In the genomic region with DNA sequence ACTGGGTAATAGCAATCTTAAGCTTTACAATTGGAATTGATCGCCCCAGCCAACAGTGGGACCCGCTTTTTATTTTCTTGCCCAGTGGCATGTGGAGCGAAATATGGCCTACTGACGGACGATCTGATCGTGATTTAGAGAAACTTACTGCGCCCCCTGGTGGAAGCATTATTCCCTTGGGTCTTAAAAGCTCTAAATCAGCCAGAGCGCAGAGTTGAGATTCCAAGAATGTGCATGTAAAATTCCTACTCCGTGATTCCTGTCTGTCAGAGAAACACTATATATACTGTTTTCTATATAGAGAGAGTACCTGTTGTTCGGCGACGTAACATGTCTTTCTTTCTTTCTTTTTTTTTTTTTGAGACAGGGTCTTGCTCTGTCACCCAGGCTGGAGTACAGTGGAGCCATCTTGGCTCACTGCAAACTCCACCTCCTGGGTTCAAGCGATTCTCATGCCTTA, we compare ENCODE assay signal across 8 cellular contexts. TPM values are rescaled to one million over a fixed set of nuclear protein-coding genes. Genes with fewer than 3 reads are reported as not detected.
DNase-seq lines count a peak whose midpoint lies in the region; ATAC-seq, FAIRE-seq and TF ChIP-seq lines count a peak whose summit lies in the region.

No MANE protein-coding gene starts in this region.

- peak overlapping the region; percentile 1 for H3K27ac ChIP-seq in caudate nucleus (ENCODE audit: low read depth, low read length)

- H3K27ac Mint-ChIP-seq in WTC11 = no peak overlapping the region

- DNase-seq in GM19238 (ENCODE audit: insufficient read length, low spot score) = peak; percentile 63
- DNase-seq in NCI-H2227 treated with DMSO at 0.1 percent for 48 hours (lab: John Stamatoyannopoulos, UW) = peak; percentile 92
- DNase-seq in WTC11 (ENCODE audit: low spot score) = peak; percentile 90
- peak in 54 of 61 donors; percentile 2 to 94 (median 64) for DNase-seq in caudate nucleus (lab: John Stamatoyannopoulos, UW)
- DNase-seq in kidney glomerular epithelial cell (lab: John Stamatoyannopoulos, UW) = peak; percentile 62
- DNase-seq in stimulated activated CD4-positive, alpha-beta T cell treated with anti-CD3 and anti-CD28 coated beads, Interleukin-1b, Interleukin-23, amount 100 ng/mL, for 48 hours = peak; percentile 82

- CTCF ChIA-PET in WTC11 (lab: Charles Lee) = interaction anchor here (0.6 to 9.0 kb wide), 39 partner anchors 8 to 527 kb away, joined by 3 to 232 read pairs (median 4); a partner anchor contains a TSS

- no peaks in the 10 kb centered on the region for H3K9me3 Mint-ChIP-seq in WTC11

- peak; percentile 31 for ATAC-seq in WTC11
- no peak for ATAC-seq in HG02870 (IDR thresholded peaks at IDR 0.05; ENCODE audit: unreplicated experiment)

- no peaks in the 10 kb centered on the region for H3K36me3 Mint-ChIP-seq in WTC11

- H3K27me3 Mint-ChIP-seq in WTC11 (ENCODE audit: low read depth) = peaks cover 5% of the 10 kb centered on the region

- POLR2A ChIA-PET in WTC11 (lab: Charles Lee) = interaction anchor here (0.7 to 2.4 kb wide), 4 partner anchors 15 to 906 kb away, joined by 3 to 11 read pairs (median 4); a partner anchor contains a TSS

- peak overlapping the region; percentile 31; the same call in 1 of the 2 replicates for H3K4me3 Mint-ChIP-seq in WTC11

- peaks cover 13% of the 10 kb centered on the region for H3K4me1 Mint-ChIP-seq in WTC11

- FAIRE-seq in A204.1 (lab: Jason Lieb, UNC) = peak; percentile 78

- peak; percentile 79 for TF ChIP-seq CTCF in WTC11 (IDR thresholded peaks at IDR 0.05)

TF ChIP-seq in WTC11, 78 proteins besides CTCF, POLR2A, EP300 and RAD21:
- TF ChIP-seq MXD4 (CRISPR knock-in tag; IDR thresholded peaks at IDR 0.05; ENCODE audit: borderline replicate concordance) (no peak), ZBTB21 (CRISPR knock-in tag; IDR thresholded peaks at IDR 0.05; ENCODE audit: borderline replicate concordance) (no peak), HMGA2 (CRISPR knock-in tag; IDR thresholded peaks at IDR 0.05) (no peak)
- TF ChIP-seq, protein P1, sequence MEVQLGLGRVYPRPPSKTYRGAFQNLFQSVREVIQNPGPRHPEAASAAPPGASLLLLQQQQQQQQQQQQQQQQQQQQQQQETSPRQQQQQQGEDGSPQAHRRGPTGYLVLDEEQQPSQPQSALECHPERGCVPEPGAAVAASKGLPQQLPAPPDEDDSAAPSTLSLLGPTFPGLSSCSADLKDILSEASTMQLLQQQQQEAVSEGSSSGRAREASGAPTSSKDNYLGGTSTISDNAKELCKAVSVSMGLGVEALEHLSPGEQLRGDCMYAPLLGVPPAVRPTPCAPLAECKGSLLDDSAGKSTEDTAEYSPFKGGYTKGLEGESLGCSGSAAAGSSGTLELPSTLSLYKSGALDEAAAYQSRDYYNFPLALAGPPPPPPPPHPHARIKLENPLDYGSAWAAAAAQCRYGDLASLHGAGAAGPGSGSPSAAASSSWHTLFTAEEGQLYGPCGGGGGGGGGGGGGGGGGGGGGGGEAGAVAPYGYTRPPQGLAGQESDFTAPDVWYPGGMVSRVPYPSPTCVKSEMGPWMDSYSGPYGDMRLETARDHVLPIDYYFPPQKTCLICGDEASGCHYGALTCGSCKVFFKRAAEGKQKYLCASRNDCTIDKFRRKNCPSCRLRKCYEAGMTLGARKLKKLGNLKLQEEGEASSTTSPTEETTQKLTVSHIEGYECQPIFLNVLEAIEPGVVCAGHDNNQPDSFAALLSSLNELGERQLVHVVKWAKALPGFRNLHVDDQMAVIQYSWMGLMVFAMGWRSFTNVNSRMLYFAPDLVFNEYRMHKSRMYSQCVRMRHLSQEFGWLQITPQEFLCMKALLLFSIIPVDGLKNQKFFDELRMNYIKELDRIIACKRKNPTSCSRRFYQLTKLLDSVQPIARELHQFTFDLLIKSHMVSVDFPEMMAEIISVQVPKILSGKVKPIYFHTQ (CRISPR knock-in tag; IDR thresholded peaks at IDR 0.05) = no peak

RNA-seq across cellular contexts. Expression of a gene that starts 3.7 kb away (rescaled TPM):
- 59.0 to 71.0 TPM (median 66.3 TPM) in 3 replicates for total RNA-seq in WTC11 (2021)

RNA-seq across cellular contexts. Expression of a gene that starts 15.3 kb away (rescaled TPM):
- total RNA-seq in WTC11 (2021) = 11.0 to 15.2 TPM (median 11.5 TPM) in 3 replicates

RNA-seq across cellular contexts. Expression of a gene that starts 24.6 kb away (rescaled TPM):
- total RNA-seq in WTC11 (2021) = 1.9 to 2.3 TPM (median 2.1 TPM) in 3 replicates

RNA-seq across cellular contexts. Expression of a gene that starts 52.5 kb away (rescaled TPM):
- total RNA-seq in WTC11 (2021) = 1.5 to 2.5 TPM (median 1.7 TPM) in 3 replicates

RNA-seq across cellular contexts. Expression of a gene that starts 56.5 kb away (rescaled TPM):
- 21.5 to 23.7 TPM (median 22.9 TPM) in 3 replicates for total RNA-seq in WTC11 (2021)
